Comparison of ENCODE assay signal across 8 cellular contexts in genomic region chr9:37575921-37576721, GRCh38. TPM values are rescaled to one million over a fixed set of nuclear protein-coding genes. Genes with fewer than 3 reads are reported as not detected.
A peak's percentile ranks its signal among the peaks of the same experiment; 100 is the strongest.
DNase-seq lines count a peak whose midpoint lies in the region; ATAC-seq, FAIRE-seq and TF ChIP-seq lines count a peak whose summit lies in the region.

Gene FBXO10 (minus strand): TSS chr9:37576380. CDS start chr9:37541768, 34,612 bp downstream.

- ATAC-seq in GM21619 (IDR thresholded peaks at IDR 0.05; ENCODE audit: unreplicated experiment) = peak; percentile 75
- no peak for ATAC-seq in K562

- no peak for FAIRE-seq in K562 (lab: Jason Lieb, UNC)

- no TSS peak for BruUV-seq in K562 (replicated peaks; lab: Mats Ljungman, UMichigan)

- H3K4me3 ChIP-seq in DOHH2 (ENCODE audit: low read length) (peak within 1 kb of the TSS; percentile 86), KMS-11 (IDR thresholded peaks at IDR 0.05; ENCODE audit: insufficient read depth, low read depth, low read length) (no peak within 1 kb of the TSS), K562 (no peak within 1 kb of the TSS)

- no peak for TF ChIP-seq CTCF in DOHH2 (IDR thresholded peaks at IDR 0.05; ENCODE audit: low read depth, low read length, poor library complexity, severe bottlenecking)
- TF ChIP-seq CTCF in KMS-11 (conservative IDR thresholded peaks at IDR 0.05; ENCODE audit: low read depth, low read length) = no peak
- TF ChIP-seq CTCF in K562 (IDR thresholded peaks at IDR 0.05 in 2 of 3, conservative IDR thresholded peaks at IDR 0.05 in 1 of 3; ENCODE audit: insufficient read depth in 2 of 3, low read depth in 1 of 3, low read length in 3 of 3) = no peak

- WGBS in K562 (ENCODE audit: insufficient coverage, low coverage, missing lambda C conversion rate) = 97% methylated on average over 57 of the region's 81 CpGs

- no peak for TF ChIP-seq RAD21 in K562 (CRISPR knock-in tag; conservative IDR thresholded peaks at IDR 0.05 in 1 of 2, IDR thresholded peaks at IDR 0.05 in 1 of 2)

- H3K36me3 ChIP-seq in DOHH2 (ENCODE audit: control insufficient read depth, low read length) (peaks cover 62% of the 10 kb centered on the region), KMS-11 (ENCODE audit: insufficient read depth) (no peaks in the 10 kb centered on the region), K562 (ENCODE audit: control insufficient read depth, insufficient read depth, low read length) (peaks cover 50% of the 10 kb centered on the region)

- H3K27ac ChIP-seq in DOHH2 (ENCODE audit: low read depth, low read length) = peak within 1 kb of the TSS; percentile 77
- H3K27ac ChIP-seq in KMS-11 = no peak within 1 kb of the TSS
- H3K27ac ChIP-seq in K562 (ENCODE audit: extremely low read depth, low read depth, low read length) = no peak within 1 kb of the TSS

- CTCF ChIA-PET in K562 (lab: Yijun Ruan, JAX; ENCODE audit: low intra/inter-chr PET ratio) = no interaction called here

- intact Hi-C loops in K562 (cut with micrococcal nuclease) = no loop called here

- no peaks in the 10 kb centered on the region for H3K9me2 ChIP-seq in DOHH2 (replicated peaks; ENCODE audit: control insufficient read depth, low read length)

- no peaks in the 10 kb centered on the region for H3K27me3 ChIP-seq in DOHH2 (ENCODE audit: control insufficient read depth, low read length)
- H3K27me3 ChIP-seq in KMS-11 (ENCODE audit: insufficient read depth, low read depth) = no peaks in the 10 kb centered on the region
- H3K27me3 ChIP-seq in K562 (ENCODE audit: control insufficient read depth in 2 of 2, insufficient read depth in 2 of 2, low read length in 2 of 2) = no peaks in the 10 kb centered on the region

- peak; percentile 9 to 52 (median 26) for DNase-seq in T-helper 1 cell
- DNase-seq in K562 (ENCODE audit: extremely low read depth in 1 of 4, low spot score in 3 of 4) = peak in 2 of 4 experiments; percentile 33 to 39
- peak; percentile 67 to 73 for DNase-seq in hippocampal formation (lab: John Stamatoyannopoulos, UW)
- peak; percentile 76 for DNase-seq in putamen (ENCODE audit: low spot score)
- DNase-seq in kidney glomerular epithelial cell (lab: John Stamatoyannopoulos, UW) = no peak

- H3K4me1 ChIP-seq in DOHH2 (ENCODE audit: control insufficient read depth, low read length) = peaks cover 46% of the 10 kb centered on the region
- peaks cover 9% of the 10 kb centered on the region for H3K4me1 ChIP-seq in KMS-11 (ENCODE audit: low read depth, poor library complexity, severe bottlenecking)
- H3K4me1 ChIP-seq in K562 (replicated peaks in 1 of 2; ENCODE audit: control insufficient read depth in 2 of 2, insufficient read depth in 2 of 2, low read length in 2 of 2) = no peaks in the 10 kb centered on the region

- H3K79me2 ChIP-seq in DOHH2 (ENCODE audit: control insufficient read depth, low read length) (peaks cover 84% of the 10 kb centered on the region), KMS-11 (ENCODE audit: insufficient read depth, low read depth) (peaks cover 12% of the 10 kb centered on the region), K562 (ENCODE audit: control insufficient read depth, insufficient read depth, low read length) (peaks cover 27% of the 10 kb centered on the region; the same call in 2 of the 3 replicates)

- no peaks in the 10 kb centered on the region for H3K9me1 ChIP-seq in K562 (ENCODE audit: control insufficient read depth, insufficient read depth, low read length)

- peak within 1 kb of the TSS; percentile 15; the same call in 1 of the 2 replicates for H3K9ac ChIP-seq in KMS-11
- no peak within 1 kb of the TSS for H3K9ac ChIP-seq in K562 (ENCODE audit: insufficient read depth in 1 of 2, low read depth in 2 of 2, low read length in 2 of 2)

- no peaks in the 10 kb centered on the region for H3K9me3 ChIP-seq in DOHH2 (ENCODE audit: control insufficient read depth, insufficient read depth, low read length)
- H3K9me3 ChIP-seq in K562 (replicated peaks; ENCODE audit: control insufficient read depth, insufficient read depth, low read depth, low read length) = no peaks in the 10 kb centered on the region

- no peak for TF ChIP-seq POLR2A in K562 (conservative IDR thresholded peaks at IDR 0.05)

- 0 out of 2 replicates have a peak, but pooled peaks cover 7% of the 10 kb centered on the region for H4K20me1 ChIP-seq in DOHH2 (ENCODE audit: control insufficient read depth, insufficient read depth, low read depth, low read length)
- 0 out of 2 replicates have a peak, but pooled peaks cover 3% of the 10 kb centered on the region for H4K20me1 ChIP-seq in KMS-11 (ENCODE audit: insufficient read depth)
- H4K20me1 ChIP-seq in K562 (replicated peaks; ENCODE audit: control insufficient read depth, insufficient read depth, low read length) = no peaks in the 10 kb centered on the region

- peaks cover 41% of the 10 kb centered on the region for H3F3A ChIP-seq in DOHH2 (ENCODE audit: control insufficient read depth, insufficient read depth)

- in situ Hi-C loops in K562 (cut with MboI) = no loop called here

- no peak for TF ChIP-seq EP300 in K562 (IDR thresholded peaks at IDR 0.05; ENCODE audit: low read length)

- peak within 1 kb of the TSS; percentile 93 for H3K4me2 ChIP-seq in DOHH2 (ENCODE audit: low read length)
- peak within 1 kb of the TSS; percentile 54; the same call in 1 of the 2 replicates for H3K4me2 ChIP-seq in KMS-11
- H3K4me2 ChIP-seq in K562 (ENCODE audit: insufficient read depth, low read length) = no peak within 1 kb of the TSS

- H2AFZ ChIP-seq in KMS-11 (ENCODE audit: low read depth) = peak within 1 kb of the TSS; percentile 53
- H2AFZ ChIP-seq in K562 (ENCODE audit: low read depth, low read length) = no peak within 1 kb of the TSS

- POLR2A ChIA-PET in K562 (lab: Yijun Ruan, JAX) = interaction anchor here (0.7 to 1.2 kb wide), 3 partner anchors 11 to 783 kb away, joined by 3 to 4 read pairs (median 3); no protein-coding TSS in a partner anchor

TF ChIP-seq in K562, 482 proteins besides CTCF, POLR2A, EP300 and RAD21:
- TF ChIP-seq ELF1 (tag; IDR thresholded peaks at IDR 0.05) = no peak
- TF ChIP-seq POLR2G (IDR thresholded peaks at IDR 0.05; ENCODE audit: low read depth, low read length) = peak; percentile 42
- TF ChIP-seq FOXM1 (IDR thresholded peaks at IDR 0.05; ENCODE audit: low read depth) = no peak
- TF ChIP-seq FOXM1 (CRISPR knock-in tag; IDR thresholded peaks at IDR 0.05; ENCODE audit: low read depth) = no peak
- TF ChIP-seq ZBTB33 (CRISPR knock-in tag; IDR thresholded peaks at IDR 0.05) = peak; percentile 63; the same call in 1 of the 2 replicates

RNA-seq across cellular contexts. Expression of gene FBXO10, which starts in this region (rescaled TPM):
- 20.5 and 28.7 TPM in 2 replicates for total RNA-seq in K562 (2011; cell fraction: chromatin; rRNA removed; ENCODE audit: low replicate concordance)
- total RNA-seq in K562 (2011; cell fraction: nucleolus; rRNA removed) = 16.5 and 18.0 TPM in 2 replicates
- total RNA-seq in K562 (2011; cell fraction: nucleoplasm; rRNA removed) = 18.5 and 20.4 TPM in 2 replicates
- total RNA-seq in K562 (2014; rRNA removed) (5.4 and 8.2 TPM in 2 replicates), K562 (2014; rRNA removed; fragmentation: Illumina TruSeq; extraction: Trizol) (5.0 and 6.0 TPM in 2 replicates), K562 (2015; rRNA removed; fragmentation: Illumina TruSeq; extraction: Trizol) (5.8 and 5.9 TPM in 2 replicates), K562 (2021) (8.8 and 9.0 TPM in 2 replicates)
- polyA plus RNA-seq in K562 (2011; rRNA removed) (9.9 and 16.4 TPM in 2 replicates), K562 (2014; fragmentation: Illumina TruSeq; extraction: Trizol) (8.8 and 9.6 TPM in 2 replicates), K562 (2014; fragmentation: Nextera tagmentation; extraction: Ambion mirVana) (1 to 10 TPM in 1 of 2 experiments, under 1 TPM in 1; 0.84 to 1.4 TPM), K562 (2014; rRNA removed) (7.5 and 8.1 TPM in 2 replicates)
- polyA plus RNA-seq in K562 (2011; cell fraction: cytosol; rRNA removed) = 12.5 and 16.9 TPM in 2 replicates
- 23.8 and 24.9 TPM in 2 replicates for polyA plus RNA-seq in K562 (2011; cell fraction: nucleus; rRNA removed)
- 7.7 and 8.2 TPM in 2 replicates for polyA plus RNA-seq in K562 (2012)
- 15.5 and 17.2 TPM in 2 replicates for polyA minus RNA-seq in K562 (2011; rRNA and poly(A)+ RNA removed)
- 6.4 and 10.2 TPM in 2 replicates for polyA minus RNA-seq in K562 (2011; cell fraction: cytosol; rRNA and poly(A)+ RNA removed)
- polyA minus RNA-seq in K562 (2011; cell fraction: nucleus; rRNA and poly(A)+ RNA removed) = 8.8 and 11.0 TPM in 2 replicates
